9 cellular contexts compared by ENCODE assay signal in genomic region chr7:123916240-123916724, GRCh38. TPM values are rescaled to one million over a fixed set of nuclear protein-coding genes. Genes with fewer than 3 reads are reported as not detected.
A peak's percentile ranks its signal among the peaks of the same experiment; 100 is the strongest.
DNase-seq lines count a peak whose midpoint lies in the region; ATAC-seq and TF ChIP-seq lines count a peak whose summit lies in the region.
"Had no signal": no experiment of that assay in that cellular context is flagged by ENCODE, and none has a peak within 500 bp of the region (broad histone marks: within the 10 kb centered on the region; RNA-seq: fewer than 3 reads in every experiment).

No MANE protein-coding gene starts in this region.

- POLR2A ChIA-PET in T-cell (lab: Charles Lee), result interaction anchor here in 1 of 2 donors (0.6 kb wide), 1 partner anchor 24 kb away, joined by 3 read pairs; no protein-coding TSS in a partner anchor

- H3K27ac ChIP-seq in testis, result no peak overlapping the region

- no peak overlapping the region for H3K4me3 ChIP-seq in fibroblast of pulmonary artery (replicated peaks; ENCODE audit: low read depth, low read length)
- H3K4me3 ChIP-seq in testis, result no peak overlapping the region

- H3K9me3 Mint-ChIP-seq in T-cell, result no peaks in the 10 kb centered on the region

- no peaks in the 10 kb centered on the region for H3K36me3 Mint-ChIP-seq in T-cell

- no peaks in the 10 kb centered on the region for H3K4me1 ChIP-seq in testis

- H3K36me3 ChIP-seq in testis (ENCODE audit: low read depth, missing control alignments), result no peaks in the 10 kb centered on the region

- CTCF ChIA-PET in T-cell (lab: Charles Lee), result no interaction called here

- no peaks in the 10 kb centered on the region for H3K4me1 Mint-ChIP-seq in T-cell

- no peaks in the 10 kb centered on the region for H3K27me3 ChIP-seq in testis

- WGBS in testis, 2 donors, result 34 to 55% methylated on average over 2 of the region's 2 CpGs

- no peak for ATAC-seq in T-cell (replicated peaks in 1 of 4)

- DNase-seq in NOMO-1 treated with DMSO at 0.1 percent for 48 hours (lab: John Stamatoyannopoulos, UW; ENCODE audit: unreplicated experiment), result peak; percentile 0
- no peak for DNase-seq in NOMO-1 treated with dmso at 0.1 percent for 144 hours (lab: John Stamatoyannopoulos, UW; ENCODE audit: unreplicated experiment)
- peak; percentile 74 for DNase-seq in NCI-H82 (lab: John Stamatoyannopoulos, UW)
- DNase-seq in fibroblast of pulmonary artery (ENCODE audit: low read depth), result peak; percentile 43
- DNase-seq in testis, result no peak
- no peak for DNase-seq in T-cell
- DNase-seq in effector CD8-positive, alpha-beta T cell (lab: John Stamatoyannopoulos, UW), result no peak
- no peak for DNase-seq in activated naive CD4-positive, alpha-beta T cell (lab: John Stamatoyannopoulos, UW)

- no peak for TF ChIP-seq POLR2A in testis (IDR thresholded peaks at IDR 0.05)

- no peaks in the 10 kb centered on the region for H3K9me3 ChIP-seq in testis

- intact Hi-C loops in testis (cut with DNase I; ENCODE audit: low total_unique reads), result no loop called here

- H3K27ac Mint-ChIP-seq in T-cell, result no peak overlapping the region

- TF ChIP-seq CTCF in fibroblast of pulmonary artery (IDR thresholded peaks at IDR 0.05; ENCODE audit: low read length, missing control alignments), result peak; percentile 42
- peak in 2 of 3 experiments; percentile 22 to 24 for TF ChIP-seq CTCF in testis (IDR thresholded peaks at IDR 0.05)

- peaks cover 1 to 7% of the 10 kb centered on the region in 2 donors for H3K27me3 Mint-ChIP-seq in T-cell

- H3K4me3 Mint-ChIP-seq in T-cell, result no peak overlapping the region

RNA-seq across cellular contexts. Expression of gene SPAM1, which starts 8.8 kb away (rescaled TPM):
- total RNA-seq in testis, result 1 to 10 TPM; 3.9 to 9.4 TPM
- polyA plus RNA-seq in testis (ENCODE audit: insufficient read depth, low read depth, low replicate concordance), result 18.1 TPM
- not detected for total RNA-seq in T-cell
- total RNA-seq: mononuclear cell had no signal

Comparison
In these comparisons a context has a peak if more than half of its experiments do, and no peak if none do; other contexts are left out.
1. DNase-seq: peak in NOMO-1 treated with DMSO at 0.1 percent for 48 hours (single experiment), NCI-H82 (single experiment) and fibroblast of pulmonary artery (single experiment); none in NOMO-1 treated with dmso at 0.1 percent for 144 hours (single experiment), testis (single experiment), T-cell (0 of 34), effector CD8-positive, alpha-beta T cell (single experiment) and activated naive CD4-positive, alpha-beta T cell (0 of 4).
2. RNA of gene SPAM1, which starts 8.8 kb away (total RNA-seq): 3.9 to 9.4 TPM in testis; not detected in T-cell; every median in the first group is over 4 times any median in the second.